ENCODE assay signal across 17 cellular contexts in the genomic region with DNA sequence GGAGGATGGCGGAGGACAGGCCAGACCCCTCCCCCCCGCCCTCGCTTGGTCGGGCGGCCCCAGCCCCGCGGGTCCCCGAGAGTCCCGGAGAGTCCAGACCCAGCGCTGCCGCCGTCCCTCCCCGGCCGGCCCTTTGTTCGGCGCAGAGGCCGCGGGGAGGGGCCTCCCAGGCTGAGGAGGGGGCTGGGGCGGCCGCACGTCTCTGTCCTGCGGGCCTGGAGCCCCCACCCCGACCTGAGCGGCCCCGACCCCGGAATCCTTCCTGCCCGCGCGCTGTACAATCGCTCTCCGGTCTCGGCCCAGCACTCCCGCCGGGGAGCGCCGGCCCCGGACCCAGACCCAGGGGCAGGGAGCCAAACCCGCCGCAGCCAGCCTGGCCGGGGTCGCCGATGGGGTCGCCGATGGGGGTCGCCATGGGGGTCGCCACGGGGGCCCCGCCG. TPM values are rescaled to one million over a fixed set of nuclear protein-coding genes. Genes with fewer than 3 reads are reported as not detected.
DNase-seq lines count a peak whose midpoint lies in the region; ATAC-seq and TF ChIP-seq lines count a peak whose summit lies in the region.
"Had no signal": no experiment of that assay in that cellular context is flagged by ENCODE, and none has a peak within 500 bp of the region (broad histone marks: within the 10 kb centered on the region; RNA-seq: fewer than 3 reads in every experiment).

No MANE protein-coding gene starts in this region.

- TF ChIP-seq POLR2A in HCT116 (IDR thresholded peaks at IDR 0.05; ENCODE audit: borderline replicate concordance, extremely low read depth, insufficient read depth, insufficient read length) (no peak), erythroblast (IDR thresholded peaks at IDR 0.05; ENCODE audit: low read length) (no peak)

- no peaks in the 10 kb centered on the region for H3K9me3 Mint-ChIP-seq in naive thymus-derived CD8-positive, alpha-beta T cell
- H3K9me3 Mint-ChIP-seq: CD4-positive, CD25-positive, alpha-beta regulatory T cell had no signal

- H2AFZ ChIP-seq in HCT116 (ENCODE audit: low read depth, low read length, poor library complexity, severe bottlenecking), result no peak overlapping the region

- H3K9me2 ChIP-seq in HCT116 (ENCODE audit: insufficient read depth), result no peaks in the 10 kb centered on the region

- H3K79me2 ChIP-seq in HCT116 (ENCODE audit: insufficient read depth, low read length), result peaks cover 53% of the 10 kb centered on the region

- DNase-seq in HCT116 (ENCODE audit: low read depth, low spot score) (no peak), erythroblast (lab: John Stamatoyannopoulos, UW) (no peak), SHP77 (lab: John Stamatoyannopoulos, UW) (no peak)
- DNase-seq in naive thymus-derived CD8-positive, alpha-beta T cell, result no peak
- no peak for DNase-seq in stimulated activated CD4-positive, alpha-beta T cell treated with anti-CD3 and anti-CD28 coated beads, Interleukin-2, amount 100 ng/mL, for 24 hours
- DNase-seq: activated gamma-delta T cell treated with Interleukin-2 at 50 U/mL for 16 hours; CD4-positive, CD25-positive, alpha-beta regulatory T cell; HCEC 1CT; KBM-7; Peyer's patch; stimulated activated naive CD4-positive, alpha-beta T cell had no signal

- TF ChIP-seq RAD21 in HCT116 (IDR thresholded peaks at IDR 0.05; ENCODE audit: low read depth), result no peak

- intact Hi-C loops in HCT116 (cut with micrococcal nuclease), result no loop called here

- TF ChIP-seq CTCF in HCT116 (IDR thresholded peaks at IDR 0.05 in 2 of 3, conservative IDR thresholded peaks at IDR 0.05 in 1 of 3; ENCODE audit: borderline replicate concordance in 1 of 3, insufficient read depth in 1 of 3, low read depth in 2 of 3, low read length in 2 of 3), result no peak

- CTCF ChIA-PET in HCT116 (lab: Charles Lee), result no interaction called here

- H3K27me3 Mint-ChIP-seq in naive thymus-derived CD8-positive, alpha-beta T cell, result peaks cover 13 to 69% (median 26%) of the 10 kb centered on the region in 5 donors

- peak overlapping the region; percentile 43 to 70 (median 58) for H3K4me3 ChIP-seq in BLaER1 treated with 17β-estradiol and CSF1 and Interleukin-3, amounts not matched to agents 10 nM and 100 nM
- H3K4me3 ChIP-seq in HCT116 (replicated peaks in 1 of 2; ENCODE audit: low read depth in 1 of 2, low read length in 2 of 2) (peak overlapping the region; percentile 62 to 77), ectodermal cell (ENCODE audit: insufficient read depth, low read depth, low read length) (peak overlapping the region; percentile 71)

- peaks cover 25 to 50% (median 41%) of the 10 kb centered on the region in 10 experiments for H3K4me1 ChIP-seq in BLaER1 treated with 17β-estradiol and CSF1 and Interleukin-3, amounts not matched to agents 10 nM and 100 nM
- H3K4me1 ChIP-seq in HCT116 (ENCODE audit: control insufficient read depth in 1 of 2, insufficient read depth in 2 of 2, low read length in 2 of 2) (peaks cover 0 to 11% of the 10 kb centered on the region in 2 experiments; a peak in 1 of 4 replicates), ectodermal cell (ENCODE audit: control insufficient read depth, insufficient read depth, low read length) (peaks cover 21% of the 10 kb centered on the region)

- no peaks in the 10 kb centered on the region for H3K9me3 ChIP-seq in BLaER1 treated with 17β-estradiol and CSF1 and Interleukin-3, amounts not matched to agents 10 nM and 100 nM (replicated peaks in 1 of 11)
- H3K9me3 ChIP-seq in HCT116 (ENCODE audit: control insufficient read depth in 1 of 2, insufficient read depth in 1 of 2, low read depth in 1 of 2, low read length in 2 of 2), result no peaks in the 10 kb centered on the region
- no peaks in the 10 kb centered on the region for H3K9me3 ChIP-seq in ectodermal cell (ENCODE audit: control insufficient read depth, low read length)
- H3K9me3 ChIP-seq: ascending aorta, Peyer's patch had no signal

- no TSS peak for BruUV-seq in HCT116 (replicated peaks; lab: Mats Ljungman, UMichigan)

- no peaks in the 10 kb centered on the region for H3K36me3 Mint-ChIP-seq in naive thymus-derived CD8-positive, alpha-beta T cell
- H3K36me3 Mint-ChIP-seq: CD4-positive, CD25-positive, alpha-beta regulatory T cell had no signal

- H3K27me3 ChIP-seq in BLaER1 treated with 17β-estradiol and CSF1 and Interleukin-3, amounts not matched to agents 10 nM and 100 nM, result peaks cover 95 to 98% (median 97%) of the 10 kb centered on the region in 11 experiments
- H3K27me3 ChIP-seq in HCT116 (ENCODE audit: insufficient read depth, low read length) (no peaks in the 10 kb centered on the region), ectodermal cell (ENCODE audit: control insufficient read depth, insufficient read depth, low read length, poor library complexity, severe bottlenecking) (peaks cover 44% of the 10 kb centered on the region)

- peaks cover 0 to 85% (median 70%) of the 10 kb centered on the region in 11 experiments; a peak in 18 of 22 replicates for H4K20me1 ChIP-seq in BLaER1 treated with 17β-estradiol and CSF1 and Interleukin-3, amounts not matched to agents 10 nM and 100 nM
- no peaks in the 10 kb centered on the region for H4K20me1 ChIP-seq in HCT116 (ENCODE audit: insufficient read depth)

- POLR2A ChIA-PET in HCT116 (lab: Charles Lee), result no interaction called here
- POLR2A ChIA-PET in naive thymus-derived CD8-positive, alpha-beta T cell (lab: Charles Lee), result no interaction called here

- H3K27ac Mint-ChIP-seq in naive thymus-derived CD8-positive, alpha-beta T cell, result no peak overlapping the region
- H3K27ac Mint-ChIP-seq: CD4-positive, CD25-positive, alpha-beta regulatory T cell had no signal

- WGBS in ectodermal cell, 2 experiments, result 0% methylated on average over 49 of the region's 49 CpGs

- H3K4me2 ChIP-seq in BLaER1 treated with 17β-estradiol and CSF1 and Interleukin-3, amounts not matched to agents 10 nM and 100 nM, result peak overlapping the region; percentile 75 to 98 (median 93)
- peak overlapping the region; percentile 82 for H3K4me2 ChIP-seq in HCT116 (ENCODE audit: low read length)

- no peaks in the 10 kb centered on the region for H3K36me3 ChIP-seq in BLaER1 treated with 17β-estradiol and CSF1 and Interleukin-3, amounts not matched to agents 10 nM and 100 nM
- no peaks in the 10 kb centered on the region for H3K36me3 ChIP-seq in HCT116 (ENCODE audit: control insufficient read depth in 1 of 2, insufficient read depth in 2 of 2, low read length in 2 of 2)
- H3K36me3 ChIP-seq in ectodermal cell (ENCODE audit: control insufficient read depth, insufficient read depth, low read length), result no peaks in the 10 kb centered on the region
- H3K36me3 ChIP-seq: ascending aorta, Peyer's patch had no signal

- peaks cover 1 to 11% (median 8%) of the 10 kb centered on the region in 4 donors for H3K4me1 Mint-ChIP-seq in naive thymus-derived CD8-positive, alpha-beta T cell

- H3K4me3 Mint-ChIP-seq in naive thymus-derived CD8-positive, alpha-beta T cell, result peak overlapping the region in 1 of 10 donors; percentile 51
- H3K4me3 Mint-ChIP-seq: CD4-positive, CD25-positive, alpha-beta regulatory T cell had no signal

- RAD21 ChIA-PET in HCT116 (lab: Charles Lee; ENCODE audit: low non-redundant PET in 1 of 2, low total read pairs in 2 of 2, uncharacterized antibody in 2 of 2, unreplicated experiment in 2 of 2), result interaction anchor here in 1 of 2 experiments (0.7 kb wide), 1 partner anchor 34 kb away, joined by 8 read pairs; no protein-coding TSS in a partner anchor

- H3K9ac ChIP-seq in BLaER1 treated with 17β-estradiol and CSF1 and Interleukin-3, amounts not matched to agents 10 nM and 100 nM, result peak overlapping the region in 8 of 11 experiments; percentile 15 to 60 (median 32); a peak in 13 of 22 replicates
- peak overlapping the region; percentile 84 for H3K9ac ChIP-seq in HCT116 (ENCODE audit: low read length)

- ATAC-seq in HCT116 (peak; percentile 26), HG03439 (IDR thresholded peaks at IDR 0.05; ENCODE audit: unreplicated experiment) (no peak)
- peak; percentile 6 to 23 for ATAC-seq in naive thymus-derived CD8-positive, alpha-beta T cell

- no peak overlapping the region for H3K27ac ChIP-seq in BLaER1 treated with 17β-estradiol and CSF1 and Interleukin-3, amounts not matched to agents 10 nM and 100 nM
- H3K27ac ChIP-seq in HCT116 (ENCODE audit: low read depth, low read length), result peak overlapping the region; percentile 77; the same call in 1 of the 2 replicates
- H3K27ac ChIP-seq in ectodermal cell (ENCODE audit: insufficient read depth, low read depth, low read length, poor library complexity, severe bottlenecking), result no peak overlapping the region
- H3K27ac ChIP-seq: ascending aorta, Peyer's patch had no signal

TF ChIP-seq in HCT116, 20 proteins besides CTCF, POLR2A, EP300 and RAD21 (continues in another document):
- TF ChIP-seq ZFX (IDR thresholded peaks at IDR 0.05) (no peak), ELF1 (IDR thresholded peaks at IDR 0.05; ENCODE audit: borderline replicate concordance, low read depth) (no peak), SIN3A (IDR thresholded peaks at IDR 0.05; ENCODE audit: low read depth) (no peak), EGR1 (IDR thresholded peaks at IDR 0.05; ENCODE audit: low read depth) (no peak), JUND (IDR thresholded peaks at IDR 0.05) (no peak), TCF7L2 (IDR thresholded peaks at IDR 0.05; ENCODE audit: borderline replicate concordance, extremely low read depth, insufficient read depth, insufficient read length) (no peak)
- TF ChIP-seq, protein P1, sequence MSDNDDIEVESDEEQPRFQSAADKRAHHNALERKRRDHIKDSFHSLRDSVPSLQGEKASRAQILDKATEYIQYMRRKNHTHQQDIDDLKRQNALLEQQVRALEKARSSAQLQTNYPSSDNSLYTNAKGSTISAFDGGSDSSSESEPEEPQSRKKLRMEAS (IDR thresholded peaks at IDR 0.05), result no peak

RNA-seq across cellular contexts. Expression of a gene that starts 0.7 kb away (rescaled TPM):
- total RNA-seq in HCT116 (2021; ENCODE audit: unreplicated experiment), result 86.5 TPM
- 73.4 and 85.6 TPM in 2 replicates for polyA plus RNA-seq in HCT116 (2012)
- polyA plus RNA-seq in ectodermal cell (2013, experiment 1 of 4), result 66.7 TPM
- 72.6 TPM for polyA plus RNA-seq in ectodermal cell (2013, experiment 2 of 4)
- 62.1 TPM for polyA plus RNA-seq in ectodermal cell (2013, experiment 3 of 4)
- polyA plus RNA-seq in ectodermal cell (2013, experiment 4 of 4), result 73.5 TPM
- total RNA-seq in naive thymus-derived CD8-positive, alpha-beta T cell, result under 1 TPM; 0.30 to 0.49 TPM
- polyA plus RNA-seq in naive thymus-derived CD8-positive, alpha-beta T cell, result not detected
- total RNA-seq: ascending aorta, mesenteric fat pad, Peyer's patch had no signal

RNA-seq across cellular contexts. Expression of a gene that starts 27.1 kb away (rescaled TPM):
- total RNA-seq in HCT116 (2021; ENCODE audit: unreplicated experiment), result 454 TPM
- polyA plus RNA-seq in HCT116 (2012), result 682 and 834 TPM in 2 replicates
- polyA plus RNA-seq in ectodermal cell (2013, experiment 1 of 4), result 2.2 TPM
- 1.4 TPM for polyA plus RNA-seq in ectodermal cell (2013, experiment 2 of 4)
- polyA plus RNA-seq in ectodermal cell (2013, experiment 3 of 4), result 1.5 TPM
- 1.1 TPM for polyA plus RNA-seq in ectodermal cell (2013, experiment 4 of 4)
- total RNA-seq in naive thymus-derived CD8-positive, alpha-beta T cell, result under 1 TPM; 0.16 to 0.18 TPM
- not detected for polyA plus RNA-seq in naive thymus-derived CD8-positive, alpha-beta T cell
- total RNA-seq: osteoblast had no signal

RNA-seq across cellular contexts. Expression of a gene that starts 48.8 kb away (rescaled TPM):
- 346 TPM for total RNA-seq in HCT116 (2021; ENCODE audit: unreplicated experiment)
- polyA plus RNA-seq in HCT116 (2012), result 308 and 356 TPM in 2 replicates
- polyA plus RNA-seq in ectodermal cell (2013, experiment 1 of 4), result 237 TPM
- 230 TPM for polyA plus RNA-seq in ectodermal cell (2013, experiment 2 of 4)
- 253 TPM for polyA plus RNA-seq in ectodermal cell (2013, experiment 3 of 4)
- 270 TPM for polyA plus RNA-seq in ectodermal cell (2013, experiment 4 of 4)
- total RNA-seq in naive thymus-derived CD8-positive, alpha-beta T cell, result 100 to 1,000 TPM; 225 to 229 TPM
- 10 to 100 TPM; 47.4 to 93.1 (median 78.1) TPM for polyA plus RNA-seq in naive thymus-derived CD8-positive, alpha-beta T cell

Comparison
In these comparisons a context has a peak if more than half of its experiments do, and no peak if none do; other contexts are left out.
1. RNA of a gene that starts 0.7 kb away (total RNA-seq): 86.5 TPM in HCT116 (single experiment); 0.30 to 0.49 TPM in naive thymus-derived CD8-positive, alpha-beta T cell; every median in the first group is over 10 times any median in the second.
2. RNA of a gene that starts 27.1 kb away (total RNA-seq): 454 TPM in HCT116 (single experiment); 0.16 to 0.18 TPM in naive thymus-derived CD8-positive, alpha-beta T cell; every median in the first group is over 100 times any median in the second.
3. Peak in every context shown above with its lines, with median percentiles within 50 percentile points of each other: H3K4me3 ChIP-seq.